ENCODE assay signal across 1 cellular context in the genomic region with DNA sequence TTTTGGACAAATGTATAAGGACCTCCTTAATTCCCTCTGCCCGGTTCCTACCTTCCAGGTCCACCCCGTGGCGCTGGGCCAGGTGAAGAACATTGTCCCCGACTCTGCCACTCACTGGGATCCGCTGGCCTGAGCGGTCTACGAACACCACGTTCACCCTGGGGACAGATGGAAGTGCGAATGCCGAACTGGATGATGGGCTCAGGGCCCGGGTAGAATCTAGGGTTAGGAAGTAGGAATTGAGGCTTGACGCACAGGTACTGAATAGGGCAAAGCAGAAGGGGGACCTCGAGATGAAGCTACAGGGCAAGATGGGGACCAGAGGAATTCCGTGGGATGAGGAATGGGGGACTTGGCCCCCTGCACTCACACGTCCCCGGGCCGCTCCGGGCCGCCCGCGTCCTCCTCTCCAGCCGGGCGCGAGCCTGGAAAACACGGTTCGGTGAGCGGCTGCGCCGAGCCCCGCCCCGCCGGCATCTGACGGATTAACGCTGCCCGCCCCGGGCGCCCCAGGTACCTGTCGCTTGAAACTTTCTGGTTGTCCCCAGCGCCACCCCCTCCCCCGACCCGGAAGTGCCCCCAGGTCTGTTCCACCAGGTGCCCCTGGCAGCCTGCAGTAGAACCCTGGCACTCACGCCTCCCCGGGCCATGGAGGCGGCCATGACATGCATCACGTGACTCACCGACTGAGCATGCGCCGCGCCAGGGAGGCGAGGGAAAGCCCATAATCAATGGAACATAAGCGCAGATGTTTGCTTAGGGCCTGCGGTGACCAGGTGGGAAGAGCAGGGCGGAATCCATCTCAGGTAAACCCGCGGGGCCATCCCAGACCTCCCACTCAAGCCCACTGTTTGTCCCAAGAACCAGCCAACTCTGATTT.
A peak's percentile ranks its signal among the peaks of the same experiment; 100 is the strongest.
TF ChIP-seq lines count a peak whose summit lies in the region.

A gene (minus strand): TSS at position 681 of the 880 bp plus-strand sequence. CDS start 19 bp downstream, at position 662.

TF ChIP-seq in GM12878, 131 proteins besides CTCF, POLR2A, EP300 and RAD21 (continued from another document and continues in another):
- TF ChIP-seq SUPT20H (IDR thresholded peaks at IDR 0.05; ENCODE audit: borderline replicate concordance, control insufficient read depth, low read depth, low read length) = no peak
- TF ChIP-seq ZNF274 (IDR thresholded peaks at IDR 0.05; ENCODE audit: insufficient read depth, insufficient read length) = no peak
- peak; percentile 62; the same call in 1 of the 2 replicates for TF ChIP-seq TAF1 (IDR thresholded peaks at IDR 0.05; ENCODE audit: borderline replicate concordance, low read depth, low read length)
- TF ChIP-seq HDAC6 (IDR thresholded peaks at IDR 0.05; ENCODE audit: unreplicated experiment) = no peak
- TF ChIP-seq SIN3A (IDR thresholded peaks at IDR 0.05; ENCODE audit: low read depth, low read length) = peak; percentile 98
- TF ChIP-seq NR2C2 (IDR thresholded peaks at IDR 0.05; ENCODE audit: borderline replicate concordance, control insufficient read depth, insufficient read length, low read depth) = no peak
- 0 out of 2 replicates have a peak, but pooled peaks have one; percentile 31 for TF ChIP-seq CREM (IDR thresholded peaks at IDR 0.05; ENCODE audit: low read depth)
- no peak for TF ChIP-seq TBL1XR1 (IDR thresholded peaks at IDR 0.05; ENCODE audit: low read depth, low read length)
- TF ChIP-seq, protein P1, sequence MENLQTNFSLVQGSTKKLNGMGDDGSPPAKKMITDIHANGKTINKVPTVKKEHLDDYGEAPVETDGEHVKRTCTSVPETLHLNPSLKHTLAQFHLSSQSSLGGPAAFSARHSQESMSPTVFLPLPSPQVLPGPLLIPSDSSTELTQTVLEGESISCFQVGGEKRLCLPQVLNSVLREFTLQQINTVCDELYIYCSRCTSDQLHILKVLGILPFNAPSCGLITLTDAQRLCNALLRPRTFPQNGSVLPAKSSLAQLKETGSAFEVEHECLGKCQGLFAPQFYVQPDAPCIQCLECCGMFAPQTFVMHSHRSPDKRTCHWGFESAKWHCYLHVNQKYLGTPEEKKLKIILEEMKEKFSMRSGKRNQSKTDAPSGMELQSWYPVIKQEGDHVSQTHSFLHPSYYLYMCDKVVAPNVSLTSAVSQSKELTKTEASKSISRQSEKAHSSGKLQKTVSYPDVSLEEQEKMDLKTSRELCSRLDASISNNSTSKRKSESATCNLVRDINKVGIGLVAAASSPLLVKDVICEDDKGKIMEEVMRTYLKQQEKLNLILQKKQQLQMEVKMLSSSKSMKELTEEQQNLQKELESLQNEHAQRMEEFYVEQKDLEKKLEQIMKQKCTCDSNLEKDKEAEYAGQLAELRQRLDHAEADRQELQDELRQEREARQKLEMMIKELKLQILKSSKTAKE (IDR thresholded peaks at IDR 0.05; ENCODE audit: low read depth, poor library complexity, severe bottlenecking) = no peak
- TF ChIP-seq LARP7 (IDR thresholded peaks at IDR 0.05) = peak; percentile 42; the same call in 1 of the 2 replicates
- peak; percentile 45; the same call in 1 of the 2 replicates for TF ChIP-seq CBFB (IDR thresholded peaks at IDR 0.05; ENCODE audit: low read depth)
- TF ChIP-seq SMAD5 (IDR thresholded peaks at IDR 0.05; ENCODE audit: low read depth) = peak; percentile 70; the same call in 1 of the 2 replicates
- TF ChIP-seq IKZF1 (conservative IDR thresholded peaks at IDR 0.05) = peak; percentile 68
- no peak for TF ChIP-seq SMAD1 (IDR thresholded peaks at IDR 0.05; ENCODE audit: low read depth, partially characterized antibody)
- TF ChIP-seq BRCA1 (IDR thresholded peaks at IDR 0.05; ENCODE audit: low read depth, low read length) = no peak
- TF ChIP-seq, protein P2, sequence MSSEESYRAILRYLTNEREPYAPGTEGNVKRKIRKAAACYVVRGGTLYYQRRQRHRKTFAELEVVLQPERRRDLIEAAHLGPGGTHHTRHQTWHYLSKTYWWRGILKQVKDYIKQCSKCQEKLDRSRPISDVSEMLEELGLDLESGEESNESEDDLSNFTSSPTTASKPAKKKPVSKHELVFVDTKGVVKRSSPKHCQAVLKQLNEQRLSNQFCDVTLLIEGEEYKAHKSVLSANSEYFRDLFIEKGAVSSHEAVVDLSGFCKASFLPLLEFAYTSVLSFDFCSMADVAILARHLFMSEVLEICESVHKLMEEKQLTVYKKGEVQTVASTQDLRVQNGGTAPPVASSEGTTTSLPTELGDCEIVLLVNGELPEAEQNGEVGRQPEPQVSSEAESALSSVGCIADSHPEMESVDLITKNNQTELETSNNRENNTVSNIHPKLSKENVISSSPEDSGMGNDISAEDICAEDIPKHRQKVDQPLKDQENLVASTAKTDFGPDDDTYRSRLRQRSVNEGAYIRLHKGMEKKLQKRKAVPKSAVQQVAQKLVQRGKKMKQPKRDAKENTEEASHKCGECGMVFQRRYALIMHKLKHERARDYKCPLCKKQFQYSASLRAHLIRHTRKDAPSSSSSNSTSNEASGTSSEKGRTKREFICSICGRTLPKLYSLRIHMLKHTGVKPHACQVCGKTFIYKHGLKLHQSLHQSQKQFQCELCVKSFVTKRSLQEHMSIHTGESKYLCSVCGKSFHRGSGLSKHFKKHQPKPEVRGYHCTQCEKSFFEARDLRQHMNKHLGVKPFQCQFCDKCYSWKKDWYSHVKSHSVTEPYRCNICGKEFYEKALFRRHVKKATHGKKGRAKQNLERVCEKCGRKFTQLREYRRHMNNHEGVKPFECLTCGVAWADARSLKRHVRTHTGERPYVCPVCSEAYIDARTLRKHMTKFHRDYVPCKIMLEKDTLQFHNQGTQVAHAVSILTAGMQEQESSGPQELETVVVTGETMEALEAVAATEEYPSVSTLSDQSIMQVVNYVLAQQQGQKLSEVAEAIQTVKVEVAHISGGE (CRISPR knock-in tag; IDR thresholded peaks at IDR 0.05) = peak; percentile 61
- TF ChIP-seq SPI1 (IDR thresholded peaks at IDR 0.05; ENCODE audit: borderline replicate concordance, insufficient read depth, low read depth, low read length) = no peak
- no peak for TF ChIP-seq RFX5 (IDR thresholded peaks at IDR 0.05; ENCODE audit: low read depth, low read length)
- TF ChIP-seq STAT1 (conservative IDR thresholded peaks at IDR 0.05) = no peak
- no peak for TF ChIP-seq CEBPB (IDR thresholded peaks at IDR 0.05; ENCODE audit: borderline replicate concordance in 1 of 2, low read depth in 2 of 2, low read length in 2 of 2)
- peak; percentile 100 for TF ChIP-seq MXI1 (IDR thresholded peaks at IDR 0.05; ENCODE audit: low read depth, low read length)
- TF ChIP-seq POLR2AphosphoS2 (IDR thresholded peaks at IDR 0.05; ENCODE audit: low read depth, low read length) = peak; percentile 90; the same call in 1 of the 2 replicates
- TF ChIP-seq, protein P3, sequence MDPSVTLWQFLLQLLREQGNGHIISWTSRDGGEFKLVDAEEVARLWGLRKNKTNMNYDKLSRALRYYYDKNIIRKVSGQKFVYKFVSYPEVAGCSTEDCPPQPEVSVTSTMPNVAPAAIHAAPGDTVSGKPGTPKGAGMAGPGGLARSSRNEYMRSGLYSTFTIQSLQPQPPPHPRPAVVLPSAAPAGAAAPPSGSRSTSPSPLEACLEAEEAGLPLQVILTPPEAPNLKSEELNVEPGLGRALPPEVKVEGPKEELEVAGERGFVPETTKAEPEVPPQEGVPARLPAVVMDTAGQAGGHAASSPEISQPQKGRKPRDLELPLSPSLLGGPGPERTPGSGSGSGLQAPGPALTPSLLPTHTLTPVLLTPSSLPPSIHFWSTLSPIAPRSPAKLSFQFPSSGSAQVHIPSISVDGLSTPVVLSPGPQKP (IDR thresholded peaks at IDR 0.05; ENCODE audit: low read depth, low read length) = no peak
- TF ChIP-seq KAT2A (conservative IDR thresholded peaks at IDR 0.05; ENCODE audit: control insufficient read depth, low read depth, low read length) = no peak
- TF ChIP-seq, protein P4, sequence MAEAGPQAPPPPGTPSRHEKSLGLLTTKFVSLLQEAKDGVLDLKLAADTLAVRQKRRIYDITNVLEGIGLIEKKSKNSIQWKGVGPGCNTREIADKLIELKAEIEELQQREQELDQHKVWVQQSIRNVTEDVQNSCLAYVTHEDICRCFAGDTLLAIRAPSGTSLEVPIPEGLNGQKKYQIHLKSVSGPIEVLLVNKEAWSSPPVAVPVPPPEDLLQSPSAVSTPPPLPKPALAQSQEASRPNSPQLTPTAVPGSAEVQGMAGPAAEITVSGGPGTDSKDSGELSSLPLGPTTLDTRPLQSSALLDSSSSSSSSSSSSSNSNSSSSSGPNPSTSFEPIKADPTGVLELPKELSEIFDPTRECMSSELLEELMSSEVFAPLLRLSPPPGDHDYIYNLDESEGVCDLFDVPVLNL (IDR thresholded peaks at IDR 0.05; ENCODE audit: low read depth, low read length) = no peak
- no peak for TF ChIP-seq YBX1 (IDR thresholded peaks at IDR 0.05)
- peak; percentile 100 for TF ChIP-seq YY1 (IDR thresholded peaks at IDR 0.05; ENCODE audit: low read depth, low read length)
- no peak for TF ChIP-seq SP1 (IDR thresholded peaks at IDR 0.05; ENCODE audit: low read depth, low read length)
- TF ChIP-seq, protein P5, sequence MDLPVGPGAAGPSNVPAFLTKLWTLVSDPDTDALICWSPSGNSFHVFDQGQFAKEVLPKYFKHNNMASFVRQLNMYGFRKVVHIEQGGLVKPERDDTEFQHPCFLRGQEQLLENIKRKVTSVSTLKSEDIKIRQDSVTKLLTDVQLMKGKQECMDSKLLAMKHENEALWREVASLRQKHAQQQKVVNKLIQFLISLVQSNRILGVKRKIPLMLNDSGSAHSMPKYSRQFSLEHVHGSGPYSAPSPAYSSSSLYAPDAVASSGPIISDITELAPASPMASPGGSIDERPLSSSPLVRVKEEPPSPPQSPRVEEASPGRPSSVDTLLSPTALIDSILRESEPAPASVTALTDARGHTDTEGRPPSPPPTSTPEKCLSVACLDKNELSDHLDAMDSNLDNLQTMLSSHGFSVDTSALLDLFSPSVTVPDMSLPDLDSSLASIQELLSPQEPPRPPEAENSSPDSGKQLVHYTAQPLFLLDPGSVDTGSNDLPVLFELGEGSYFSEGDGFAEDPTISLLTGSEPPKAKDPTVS (IDR thresholded peaks at IDR 0.05; ENCODE audit: low read depth, low read length) = no peak
- 0 out of 2 replicates have a peak, but pooled peaks have one; percentile 16 for TF ChIP-seq CHD2 (IDR thresholded peaks at IDR 0.05; ENCODE audit: borderline replicate concordance, low read depth, low read length)
- TF ChIP-seq ZNF384 (IDR thresholded peaks at IDR 0.05; ENCODE audit: borderline replicate concordance, low read depth, low read length) = no peak
- TF ChIP-seq, protein P6, sequence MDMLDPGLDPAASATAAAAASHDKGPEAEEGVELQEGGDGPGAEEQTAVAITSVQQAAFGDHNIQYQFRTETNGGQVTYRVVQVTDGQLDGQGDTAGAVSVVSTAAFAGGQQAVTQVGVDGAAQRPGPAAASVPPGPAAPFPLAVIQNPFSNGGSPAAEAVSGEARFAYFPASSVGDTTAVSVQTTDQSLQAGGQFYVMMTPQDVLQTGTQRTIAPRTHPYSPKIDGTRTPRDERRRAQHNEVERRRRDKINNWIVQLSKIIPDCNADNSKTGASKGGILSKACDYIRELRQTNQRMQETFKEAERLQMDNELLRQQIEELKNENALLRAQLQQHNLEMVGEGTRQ (IDR thresholded peaks at IDR 0.05; ENCODE audit: borderline replicate concordance, low read depth, low read length) = peak; percentile 94
- TF ChIP-seq RCOR1 (conservative IDR thresholded peaks at IDR 0.05; ENCODE audit: low read depth, low read length) = no peak
- no peak for TF ChIP-seq SMARCA5 (IDR thresholded peaks at IDR 0.05)
- no peak for TF ChIP-seq TARDBP (IDR thresholded peaks at IDR 0.05; ENCODE audit: borderline replicate concordance)
- peak; percentile 70 for TF ChIP-seq NRF1 (conservative IDR thresholded peaks at IDR 0.05; ENCODE audit: low read depth, low read length)
- TF ChIP-seq RAD51 (IDR thresholded peaks at IDR 0.05) = peak; percentile 99
- TF ChIP-seq POLR2AphosphoS5 (IDR thresholded peaks at IDR 0.05; ENCODE audit: low read length) = peak; percentile 88
- TF ChIP-seq NBN (IDR thresholded peaks at IDR 0.05) = 0 out of 2 replicates have a peak, but pooled peaks have one; percentile 34
- no peak for TF ChIP-seq FOS (IDR thresholded peaks at IDR 0.05; ENCODE audit: borderline replicate concordance, extremely low read depth, insufficient read length)
- TF ChIP-seq MTA2 (IDR thresholded peaks at IDR 0.05; ENCODE audit: low read depth) = no peak
- no peak for TF ChIP-seq SRF (IDR thresholded peaks at IDR 0.05; ENCODE audit: low read depth in 2 of 2, low read length in 2 of 2)
- TF ChIP-seq, protein P7, sequence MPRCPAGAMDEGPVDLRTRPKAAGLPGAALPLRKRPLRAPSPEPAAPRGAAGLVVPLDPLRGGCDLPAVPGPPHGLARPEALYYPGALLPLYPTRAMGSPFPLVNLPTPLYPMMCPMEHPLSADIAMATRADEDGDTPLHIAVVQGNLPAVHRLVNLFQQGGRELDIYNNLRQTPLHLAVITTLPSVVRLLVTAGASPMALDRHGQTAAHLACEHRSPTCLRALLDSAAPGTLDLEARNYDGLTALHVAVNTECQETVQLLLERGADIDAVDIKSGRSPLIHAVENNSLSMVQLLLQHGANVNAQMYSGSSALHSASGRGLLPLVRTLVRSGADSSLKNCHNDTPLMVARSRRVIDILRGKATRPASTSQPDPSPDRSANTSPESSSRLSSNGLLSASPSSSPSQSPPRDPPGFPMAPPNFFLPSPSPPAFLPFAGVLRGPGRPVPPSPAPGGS (IDR thresholded peaks at IDR 0.05; ENCODE audit: borderline replicate concordance, insufficient read depth, low read depth, low read length, poor library complexity, severe bottlenecking) = peak; percentile 91
- TF ChIP-seq, protein P8, sequence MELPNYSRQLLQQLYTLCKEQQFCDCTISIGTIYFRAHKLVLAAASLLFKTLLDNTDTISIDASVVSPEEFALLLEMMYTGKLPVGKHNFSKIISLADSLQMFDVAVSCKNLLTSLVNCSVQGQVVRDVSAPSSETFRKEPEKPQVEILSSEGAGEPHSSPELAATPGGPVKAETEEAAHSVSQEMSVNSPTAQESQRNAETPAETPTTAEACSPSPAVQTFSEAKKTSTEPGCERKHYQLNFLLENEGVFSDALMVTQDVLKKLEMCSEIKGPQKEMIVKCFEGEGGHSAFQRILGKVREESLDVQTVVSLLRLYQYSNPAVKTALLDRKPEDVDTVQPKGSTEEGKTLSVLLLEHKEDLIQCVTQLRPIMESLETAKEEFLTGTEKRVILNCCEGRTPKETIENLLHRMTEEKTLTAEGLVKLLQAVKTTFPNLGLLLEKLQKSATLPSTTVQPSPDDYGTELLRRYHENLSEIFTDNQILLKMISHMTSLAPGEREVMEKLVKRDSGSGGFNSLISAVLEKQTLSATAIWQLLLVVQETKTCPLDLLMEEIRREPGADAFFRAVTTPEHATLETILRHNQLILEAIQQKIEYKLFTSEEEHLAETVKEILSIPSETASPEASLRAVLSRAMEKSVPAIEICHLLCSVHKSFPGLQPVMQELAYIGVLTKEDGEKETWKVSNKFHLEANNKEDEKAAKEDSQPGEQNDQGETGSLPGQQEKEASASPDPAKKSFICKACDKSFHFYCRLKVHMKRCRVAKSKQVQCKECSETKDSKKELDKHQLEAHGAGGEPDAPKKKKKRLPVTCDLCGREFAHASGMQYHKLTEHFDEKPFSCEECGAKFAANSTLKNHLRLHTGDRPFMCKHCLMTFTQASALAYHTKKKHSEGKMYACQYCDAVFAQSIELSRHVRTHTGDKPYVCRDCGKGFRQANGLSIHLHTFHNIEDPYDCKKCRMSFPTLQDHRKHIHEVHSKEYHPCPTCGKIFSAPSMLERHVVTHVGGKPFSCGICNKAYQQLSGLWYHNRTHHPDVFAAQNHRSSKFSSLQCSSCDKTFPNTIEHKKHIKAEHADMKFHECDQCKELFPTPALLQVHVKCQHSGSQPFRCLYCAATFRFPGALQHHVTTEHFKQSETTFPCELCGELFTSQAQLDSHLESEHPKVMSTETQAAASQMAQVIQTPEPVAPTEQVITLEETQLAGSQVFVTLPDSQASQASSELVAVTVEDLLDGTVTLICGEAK (IDR thresholded peaks at IDR 0.05; ENCODE audit: borderline replicate concordance) = no peak
- peak; percentile 82 to 96 for TF ChIP-seq BHLHE40 (IDR thresholded peaks at IDR 0.05; ENCODE audit: borderline replicate concordance in 1 of 2, low read depth in 2 of 2, low read length in 1 of 2)
- TF ChIP-seq EZH2 (IDR thresholded peaks at IDR 0.05; ENCODE audit: borderline replicate concordance, control insufficient read depth, low read depth, low read length) = no peak
